1 cellular context compared by ENCODE assay signal in genomic region chr4:8387615-8388266, GRCh38.
TF ChIP-seq lines count a peak whose summit lies in the region.

No MANE protein-coding gene starts in this region.

TF ChIP-seq in WTC11, 78 proteins besides CTCF, POLR2A, EP300 and RAD21 (continued from another document):
- TF ChIP-seq ARID4B (CRISPR knock-in tag; IDR thresholded peaks at IDR 0.05; ENCODE audit: borderline replicate concordance) (no peak), USF1 (CRISPR knock-in tag; IDR thresholded peaks at IDR 0.05) (no peak), SP1 (CRISPR knock-in tag; conservative IDR thresholded peaks at IDR 0.05) (no peak), ZBTB21 (CRISPR knock-in tag; IDR thresholded peaks at IDR 0.05; ENCODE audit: borderline replicate concordance) (no peak), ATF2 (CRISPR knock-in tag; IDR thresholded peaks at IDR 0.05; ENCODE audit: borderline replicate concordance, low read depth) (no peak), RELA (CRISPR knock-in tag; IDR thresholded peaks at IDR 0.05; ENCODE audit: borderline replicate concordance) (no peak), ZNF232 (CRISPR knock-in tag; IDR thresholded peaks at IDR 0.05) (no peak), ZNF219 (CRISPR knock-in tag; IDR thresholded peaks at IDR 0.05; ENCODE audit: borderline replicate concordance) (no peak), ZNF263 (CRISPR knock-in tag; IDR thresholded peaks at IDR 0.05; ENCODE audit: low read depth) (no peak), NFATC4 (CRISPR knock-in tag; IDR thresholded peaks at IDR 0.05) (no peak)
TF ChIP-seq in WTC11: peak in this region for 0.
